Comparison of ENCODE assay signal across 1 cellular context in genomic region chr1:51744506-51745303, GRCh38.
TF ChIP-seq lines count a peak whose summit lies in the region.

No MANE protein-coding gene starts in this region.

TF ChIP-seq in H1, 55 proteins besides CTCF, POLR2A, EP300 and RAD21:
- TF ChIP-seq CEBPB (IDR thresholded peaks at IDR 0.05; ENCODE audit: low read depth, low read length) (no peak), BACH1 (IDR thresholded peaks at IDR 0.05; ENCODE audit: low read length) (no peak), SIN3A (conservative IDR thresholded peaks at IDR 0.05 in 1 of 2, IDR thresholded peaks at IDR 0.05 in 1 of 2; ENCODE audit: low read depth in 1 of 2, low read length in 2 of 2) (no peak), SIX5 (IDR thresholded peaks at IDR 0.05; ENCODE audit: low read depth, low read length) (no peak), RXRA (IDR thresholded peaks at IDR 0.05; ENCODE audit: insufficient read depth, low read depth, low read length) (no peak), CHD7 (IDR thresholded peaks at IDR 0.05; ENCODE audit: insufficient replicate concordance, low read length) (no peak), EGR1 (IDR thresholded peaks at IDR 0.05; ENCODE audit: borderline replicate concordance, low read depth, low read length) (no peak), SP1 (IDR thresholded peaks at IDR 0.05; ENCODE audit: low read depth, low read length) (no peak), TEAD4 (IDR thresholded peaks at IDR 0.05; ENCODE audit: low read depth, low read length) (no peak), JUND (IDR thresholded peaks at IDR 0.05; ENCODE audit: low read length) (no peak)
